32 cellular contexts compared by ENCODE assay signal in genomic region chr2:132774189-132774588, GRCh38.
"Had no signal": no experiment of that assay in that cellular context is flagged by ENCODE, and none has a peak within 500 bp of the region (broad histone marks: within the 10 kb centered on the region; RNA-seq: fewer than 3 reads in every experiment).

No MANE protein-coding gene starts in this region.

- ATAC-seq: activated T-helper 17 cell treated with anti-CD3 and anti-CD28 coated beads, Interleukin-2, amount 50 U/mL, for 72 hours; K562; Panc1; T-helper 17 cell had no signal

- H3K36me3 Mint-ChIP-seq: activated CD4-positive, alpha-beta memory T cell treated with anti-CD3 and anti-CD28 coated beads for 36 hours; activated naive CD4-positive, alpha-beta T cell treated with anti-CD3 and anti-CD28 coated beads, Interleukin-2, amount 10 ng/mL, durations not matched to agents 7 days and 5 days; activated naive CD8-positive, alpha-beta T cell treated with anti-CD3 and anti-CD28 coated beads for 36 hours had no signal

- H3K4me3 Mint-ChIP-seq: activated B cell treated with CpG ODN at 0.5 μM for 24 hours; activated CD4-positive, alpha-beta memory T cell treated with anti-CD3 and anti-CD28 coated beads for 36 hours; activated CD4-positive, alpha-beta T cell treated with anti-CD3 and anti-CD28 coated beads, Interleukin-2, amount 10 ng/mL, durations not matched to agents 7 days and 5 days; activated naive CD4-positive, alpha-beta T cell treated with anti-CD3 and anti-CD28 coated beads, Interleukin-2, amount 10 ng/mL, durations not matched to agents 7 days and 5 days; activated naive CD8-positive, alpha-beta T cell treated with anti-CD3 and anti-CD28 coated beads for 36 hours; activated T-helper 17 cell treated with anti-CD3 and anti-CD28 coated beads, Interleukin-2, amount 50 U/mL, for 72 hours; T-helper 17 cell had no signal

- H3K4me3 ChIP-seq: breast epithelium, K562, SJSA1 had no signal

- H3K36me3 ChIP-seq: breast epithelium, SJSA1 had no signal

- H3K4me1 ChIP-seq: breast epithelium, SJSA1 had no signal

- H3K27ac Mint-ChIP-seq: activated B cell treated with CpG ODN at 0.5 μM for 24 hours; activated CD4-positive, alpha-beta memory T cell treated with anti-CD3 and anti-CD28 coated beads for 36 hours; activated CD4-positive, alpha-beta T cell treated with anti-CD3 and anti-CD28 coated beads, Interleukin-2, amount 10 ng/mL, durations not matched to agents 7 days and 5 days; activated naive CD4-positive, alpha-beta T cell treated with anti-CD3 and anti-CD28 coated beads, Interleukin-2, amount 10 ng/mL, durations not matched to agents 7 days and 5 days; activated naive CD8-positive, alpha-beta T cell treated with anti-CD3 and anti-CD28 coated beads for 36 hours; activated T-helper 17 cell treated with anti-CD3 and anti-CD28 coated beads, Interleukin-2, amount 50 U/mL, for 72 hours; T-helper 17 cell had no signal

- H3K4me1 Mint-ChIP-seq: activated B cell treated with CpG ODN at 0.5 μM for 24 hours; activated CD4-positive, alpha-beta T cell treated with anti-CD3 and anti-CD28 coated beads, Interleukin-2, amount 10 ng/mL, durations not matched to agents 7 days and 5 days; activated naive CD4-positive, alpha-beta T cell treated with anti-CD3 and anti-CD28 coated beads, Interleukin-2, amount 10 ng/mL, durations not matched to agents 7 days and 5 days; activated naive CD8-positive, alpha-beta T cell treated with anti-CD3 and anti-CD28 coated beads for 36 hours; activated T-helper 17 cell treated with anti-CD3 and anti-CD28 coated beads, Interleukin-2, amount 50 U/mL, for 72 hours; T-helper 17 cell had no signal

- H3K9me3 Mint-ChIP-seq: activated B cell treated with CpG ODN at 0.5 μM for 24 hours; activated CD4-positive, alpha-beta memory T cell treated with anti-CD3 and anti-CD28 coated beads for 36 hours; activated CD4-positive, alpha-beta T cell treated with anti-CD3 and anti-CD28 coated beads, Interleukin-2, amount 10 ng/mL, durations not matched to agents 7 days and 5 days; activated naive CD4-positive, alpha-beta T cell treated with anti-CD3 and anti-CD28 coated beads, Interleukin-2, amount 10 ng/mL, durations not matched to agents 7 days and 5 days; activated naive CD8-positive, alpha-beta T cell treated with anti-CD3 and anti-CD28 coated beads for 36 hours; activated T-helper 17 cell treated with anti-CD3 and anti-CD28 coated beads, Interleukin-2, amount 50 U/mL, for 72 hours had no signal

- H3K27me3 ChIP-seq: breast epithelium, SJSA1 had no signal

- H3K9me3 ChIP-seq: breast epithelium, SJSA1 had no signal

- H3K27ac ChIP-seq: breast epithelium, RWPE1, SJSA1 had no signal

- FAIRE-seq: K562 had no signal

- H3K27me3 Mint-ChIP-seq: activated B cell treated with CpG ODN at 0.5 μM for 24 hours; activated CD4-positive, alpha-beta memory T cell treated with anti-CD3 and anti-CD28 coated beads for 36 hours; activated CD4-positive, alpha-beta T cell treated with anti-CD3 and anti-CD28 coated beads, Interleukin-2, amount 10 ng/mL, durations not matched to agents 7 days and 5 days; activated naive CD4-positive, alpha-beta T cell treated with anti-CD3 and anti-CD28 coated beads, Interleukin-2, amount 10 ng/mL, durations not matched to agents 7 days and 5 days; activated naive CD8-positive, alpha-beta T cell treated with anti-CD3 and anti-CD28 coated beads for 36 hours; activated T-helper 17 cell treated with anti-CD3 and anti-CD28 coated beads, Interleukin-2, amount 50 U/mL, for 72 hours; T-helper 17 cell had no signal

- DNase-seq: activated B cell treated with CpG ODN at 0.5 μM for 24 hours; activated CD4-positive, alpha-beta memory T cell treated with anti-CD3 and anti-CD28 coated beads for 36 hours; activated CD4-positive, alpha-beta T cell treated with anti-CD3 and anti-CD28 coated beads for 1 hour; activated CD4-positive, alpha-beta T cell treated with anti-CD3 and anti-CD28 coated beads, Interleukin-2, amount 10 ng/mL, durations not matched to agents 7 days and 5 days; activated CD8-positive, alpha-beta memory T cell treated with anti-CD3 and anti-CD28 coated beads for 24 hours; activated gamma-delta T cell treated with Interleukin-2 at 50 U/mL for 16 hours; activated naive CD4-positive, alpha-beta T cell treated with anti-CD3 and anti-CD28 coated beads, Interleukin-2, amount 10 ng/mL, durations not matched to agents 7 days and 5 days; activated naive CD8-positive, alpha-beta T cell treated with anti-CD3 and anti-CD28 coated beads for 36 hours; activated T-cell treated with anti-CD3 and anti-CD28 coated beads for 4 hours; activated T-cell treated with anti-CD3 and anti-CD28 coated beads, Interleukin-2, amount 50 U/mL, for 48 hours; anterior cingulate cortex; caudate nucleus; Karpas-422; MM.1S; NCI-H1105; NCI-H1436; NCI-H1694 treated with DMSO at 0.1 percent for 48 hours; NCI-H2029 treated with DMSO at 0.1 percent for 48 hours; NCI-H345; NCI-H510A; NCI-H526 treated with DMSO at 0.1 percent for 48 hours; NCI-H82; OCI-M1; SHP77; T-helper 17 cell; T-helper 9 cell had no signal
